Comparison of ENCODE assay signal across 16 cellular contexts in genomic region chr9:136829412-136829811, GRCh38.
"Had no signal": no experiment of that assay in that cellular context is flagged by ENCODE, and none has a peak within 500 bp of the region (broad histone marks: within the 10 kb centered on the region; RNA-seq: fewer than 3 reads in every experiment).

No MANE protein-coding gene starts in this region.

- H3K27ac ChIP-seq: coronary artery, esophagus muscularis mucosa, gastrocnemius medialis, parathyroid adenoma, prostate gland, stomach had no signal

- ATAC-seq: gastrocnemius medialis, mucosa of descending colon had no signal

- H3K4me3 Mint-ChIP-seq: immature natural killer cell, nephron had no signal

- H3K9me3 ChIP-seq: esophagus muscularis mucosa, gastrocnemius medialis, mucosa of descending colon, prostate gland, stomach had no signal

- H3K9ac ChIP-seq: parathyroid adenoma had no signal

- H3K36me3 Mint-ChIP-seq: immature natural killer cell had no signal

- H3K4me1 ChIP-seq: esophagus muscularis mucosa, parathyroid adenoma, prostate gland, stomach had no signal

- H3K9me3 Mint-ChIP-seq: immature natural killer cell, nephron had no signal

- H3K4me3 ChIP-seq: coronary artery, dorsolateral prefrontal cortex, esophagus muscularis mucosa, gastrocnemius medialis, mucosa of descending colon, prostate gland, stomach had no signal

- DNase-seq: effector CD8-positive, alpha-beta T cell; gastrocnemius medialis; immature natural killer cell; left colon; mucosa of descending colon; stimulated activated CD4-positive, alpha-beta T cell treated with anti-CD3 and anti-CD28 coated beads, Interleukin-2, amount 100 ng/mL, for 24 hours; stimulated activated CD4-positive, alpha-beta T cell treated with anti-CD3 and anti-CD28 coated beads, Interleukin-4, amount 100 ng/mL, for 4 hours; stimulated activated naive CD4-positive, alpha-beta T cell; stomach; trophoblast cell had no signal

- H3K27me3 ChIP-seq: dorsolateral prefrontal cortex, esophagus muscularis mucosa, gastrocnemius medialis, stomach had no signal

- H3K27ac Mint-ChIP-seq: immature natural killer cell, nephron had no signal

- H3K4me1 Mint-ChIP-seq: immature natural killer cell had no signal
